In genomic region chr16:57634171-57634570, GRCh38 we compare ENCODE assay signal across 1 cellular context.
A peak's percentile ranks its signal among the peaks of the same experiment; 100 is the strongest.
TF ChIP-seq lines count a peak whose summit lies in the region.

No MANE protein-coding gene starts in this region.

TF ChIP-seq in HepG2, 621 proteins besides CTCF, POLR2A, EP300 and RAD21 (continues in another document):
- no peak for TF ChIP-seq RCOR2 (CRISPR knock-in tag; IDR thresholded peaks at IDR 0.05)
- no peak for TF ChIP-seq SNAPC5 (CRISPR knock-in tag; IDR thresholded peaks at IDR 0.05; ENCODE audit: borderline replicate concordance)
- TF ChIP-seq ZNF883 (CRISPR knock-in tag; IDR thresholded peaks at IDR 0.05; ENCODE audit: not compliant biosample characterization) = no peak
- TF ChIP-seq TGIF2 (CRISPR knock-in tag; IDR thresholded peaks at IDR 0.05) = no peak
- TF ChIP-seq THAP8 (CRISPR knock-in tag; IDR thresholded peaks at IDR 0.05; ENCODE audit: borderline replicate concordance) = no peak
- TF ChIP-seq ZNF329 (CRISPR knock-in tag; IDR thresholded peaks at IDR 0.05; ENCODE audit: low read depth) = 0 out of 2 replicates have a peak, but pooled peaks have one; percentile 15
- TF ChIP-seq DRAP1 (CRISPR knock-in tag; IDR thresholded peaks at IDR 0.05) = no peak
- peak; percentile 98 for TF ChIP-seq HNRNPL (IDR thresholded peaks at IDR 0.05; ENCODE audit: low read depth, low read length)
- TF ChIP-seq NCOA5 (CRISPR knock-in tag; IDR thresholded peaks at IDR 0.05) = no peak
- TF ChIP-seq EED (CRISPR knock-in tag; IDR thresholded peaks at IDR 0.05) = no peak
- TF ChIP-seq FOXA1 (IDR thresholded peaks at IDR 0.05) = no peak
- no peak for TF ChIP-seq FOXA1 (CRISPR knock-in tag; IDR thresholded peaks at IDR 0.05)
- no peak for TF ChIP-seq ZNF670 (CRISPR knock-in tag; IDR thresholded peaks at IDR 0.05; ENCODE audit: borderline replicate concordance)
- TF ChIP-seq PBX2 (CRISPR knock-in tag; IDR thresholded peaks at IDR 0.05) = no peak
- TF ChIP-seq RFX3 (CRISPR knock-in tag; IDR thresholded peaks at IDR 0.05) = no peak
- TF ChIP-seq THAP7 (CRISPR knock-in tag; IDR thresholded peaks at IDR 0.05) = no peak
- TF ChIP-seq ERF (CRISPR knock-in tag; IDR thresholded peaks at IDR 0.05) = no peak
- peak; percentile 91 for TF ChIP-seq HIC2 (CRISPR knock-in tag; IDR thresholded peaks at IDR 0.05; ENCODE audit: low read depth)
- no peak for TF ChIP-seq ATF2 (CRISPR knock-in tag; IDR thresholded peaks at IDR 0.05)
- TF ChIP-seq U2AF1 (optimal IDR thresholded peaks at IDR 0.05; ENCODE audit: low read depth, low read length) = no peak
- TF ChIP-seq ZBTB37 (CRISPR knock-in tag; IDR thresholded peaks at IDR 0.05) = no peak
- TF ChIP-seq BCL6 (CRISPR knock-in tag; IDR thresholded peaks at IDR 0.05) = no peak
- no peak for TF ChIP-seq SRSF4 (IDR thresholded peaks at IDR 0.05; ENCODE audit: low read depth, low read length, poor library complexity, severe bottlenecking)
- TF ChIP-seq ZNF430 (CRISPR knock-in tag; IDR thresholded peaks at IDR 0.05) = 0 out of 2 replicates have a peak, but pooled peaks have one; percentile 15
- peak; percentile 48; the same call in 1 of the 2 replicates for TF ChIP-seq ZSCAN25 (CRISPR knock-in tag; IDR thresholded peaks at IDR 0.05)
- no peak for TF ChIP-seq ZNF142 (CRISPR knock-in tag; IDR thresholded peaks at IDR 0.05)
- no peak for TF ChIP-seq KLF11 (CRISPR knock-in tag; IDR thresholded peaks at IDR 0.05)
- TF ChIP-seq DZIP1 (CRISPR knock-in tag; IDR thresholded peaks at IDR 0.05) = 0 out of 2 replicates have a peak, but pooled peaks have one; percentile 42
- TF ChIP-seq TFDP2 (CRISPR knock-in tag; IDR thresholded peaks at IDR 0.05) = no peak
- TF ChIP-seq ZNF788 (CRISPR knock-in tag; IDR thresholded peaks at IDR 0.05; ENCODE audit: borderline replicate concordance) = no peak
- TF ChIP-seq NRL (CRISPR knock-in tag; IDR thresholded peaks at IDR 0.05; ENCODE audit: borderline replicate concordance) = 0 out of 2 replicates have a peak, but pooled peaks have one; percentile 38
- TF ChIP-seq ZNF292 (CRISPR knock-in tag; IDR thresholded peaks at IDR 0.05; ENCODE audit: borderline replicate concordance, low read depth) = no peak
- TF ChIP-seq FOSL2 (CRISPR knock-in tag; IDR thresholded peaks at IDR 0.05) = peak; percentile 57
- no peak for TF ChIP-seq RXRA (CRISPR knock-in tag; IDR thresholded peaks at IDR 0.05)
- TF ChIP-seq ZNF234 (CRISPR knock-in tag; conservative IDR thresholded peaks at IDR 0.05) = no peak
- TF ChIP-seq GMEB2 (CRISPR knock-in tag; IDR thresholded peaks at IDR 0.05; ENCODE audit: low read depth) = no peak
- TF ChIP-seq KDM6A (CRISPR knock-in tag; IDR thresholded peaks at IDR 0.05; ENCODE audit: low read depth) = no peak
- no peak for TF ChIP-seq ZBTB38 (CRISPR knock-in tag; IDR thresholded peaks at IDR 0.05)
- no peak for TF ChIP-seq GFI1 (CRISPR knock-in tag; IDR thresholded peaks at IDR 0.05; ENCODE audit: borderline replicate concordance)
- TF ChIP-seq RFX1 (IDR thresholded peaks at IDR 0.05) = no peak
- TF ChIP-seq MNT (IDR thresholded peaks at IDR 0.05) = no peak
